8 cellular contexts compared by ENCODE assay signal in genomic region chr13:52450793-52451116, GRCh38. TPM values are rescaled to one million over a fixed set of nuclear protein-coding genes. Genes with fewer than 3 reads are reported as not detected.
DNase-seq lines count a peak whose midpoint lies in the region; ATAC-seq and TF ChIP-seq lines count a peak whose summit lies in the region.

No MANE protein-coding gene starts in this region.

- H3K27me3 ChIP-seq in CD8-positive, alpha-beta T cell (ENCODE audit: insufficient read depth, low read length), result no peaks in the 10 kb centered on the region
- H3K27me3 ChIP-seq in PC-9 (ENCODE audit: insufficient read depth, low read depth) (no peaks in the 10 kb centered on the region), ovary (no peaks in the 10 kb centered on the region)

- H3K36me3 Mint-ChIP-seq in CD8-positive, alpha-beta T cell, result peaks cover 14% of the 10 kb centered on the region
- H3K36me3 Mint-ChIP-seq in endothelial cell (ENCODE audit: low read depth, unreplicated experiment), result peaks cover 8% of the 10 kb centered on the region

- no peak for ATAC-seq in CD8-positive, alpha-beta T cell

- no peaks in the 10 kb centered on the region for H3K36me3 ChIP-seq in CD8-positive, alpha-beta T cell (ENCODE audit: insufficient read depth, low read length)
- H3K36me3 ChIP-seq in PC-9 (ENCODE audit: low read depth) (no peaks in the 10 kb centered on the region), ovary (no peaks in the 10 kb centered on the region)

- no peaks in the 10 kb centered on the region for H3K9me3 Mint-ChIP-seq in CD8-positive, alpha-beta T cell
- no peaks in the 10 kb centered on the region for H3K9me3 Mint-ChIP-seq in endothelial cell (ENCODE audit: unreplicated experiment)

- H3K4me1 Mint-ChIP-seq in CD8-positive, alpha-beta T cell (ENCODE audit: low read depth), result peaks cover 48% of the 10 kb centered on the region
- peaks cover 28% of the 10 kb centered on the region for H3K4me1 Mint-ChIP-seq in endothelial cell (ENCODE audit: unreplicated experiment)

- no peaks in the 10 kb centered on the region for H3K9me2 ChIP-seq in PC-9 (ENCODE audit: insufficient read depth)

- 0 out of 2 replicates have a peak overlapping the region, but pooled peaks have one; percentile 63 for H2AFZ ChIP-seq in PC-9

- no peak for TF ChIP-seq POLR2A in ovary (IDR thresholded peaks at IDR 0.05)

- intact Hi-C loops in CD8-positive, alpha-beta T cell (cut with DNase I, micrococcal nuclease), result loop anchor here (1.0 to 5.0 kb wide), 14 partner anchors 106 to 1000 kb away; partner anchors contain the start of genes ALG11 (in 2 of the 2), SUGT1 (in 2 of the 2), ATP7B (in 1 of the 2) and DHRS12 (in 1 of the 2)
- intact Hi-C loops in PC-9 (cut with micrococcal nuclease; ENCODE audit: unreplicated experiment) (loop anchor here (1.0 to 10.0 kb wide), 8 partner anchors 107 to 648 kb away; partner anchors contain the start of genes ALG11, ATP7B, DHRS12 and NEK5), ovary (cut with DNase I) (loop anchor here in 2 of 4 donors (5.0 to 10.0 kb wide), 4 partner anchors 106 to 998 kb away; partner anchors contain the start of gene INTS6 (in 1 of the 2))

- BruUV-seq in PC-9 (replicated peaks; lab: Mats Ljungman, UMichigan), result no TSS peak

- no peak overlapping the region for H3K27ac ChIP-seq in CD8-positive, alpha-beta T cell (ENCODE audit: low read depth, low read length)
- H3K27ac ChIP-seq in PC-9 (no peak overlapping the region), ovary (no peak overlapping the region)

- CTCF ChIA-PET in CD8-positive, alpha-beta T cell (lab: Charles Lee), result interaction anchor here (0.6 to 2.3 kb wide), 34 partner anchors 8 to 996 kb away, joined by 3 to 16 read pairs (median 4); partner anchors contain the start of genes SUGT1 and THSD1
- CTCF ChIA-PET in PC-9 (lab: Charles Lee), result interaction anchor here (0.6 to 1.8 kb wide), 7 partner anchors 12 to 443 kb away, joined by 3 to 8 read pairs (median 3); no protein-coding TSS in a partner anchor

- TF ChIP-seq EP300 in ovary (IDR thresholded peaks at IDR 0.05), result no peak

- 0 out of 2 replicates have a peak, but pooled peaks cover 3% of the 10 kb centered on the region for H4K20me1 ChIP-seq in PC-9 (ENCODE audit: insufficient read depth)

- H3K4me2 ChIP-seq in PC-9, result peak overlapping the region; percentile 84

- POLR2A ChIA-PET in CD8-positive, alpha-beta T cell (lab: Charles Lee), result interaction anchor here (0.6 to 2.3 kb wide), 4 partner anchors 23 to 166 kb away, joined by 3 to 6 read pairs (median 4); no protein-coding TSS in a partner anchor
- POLR2A ChIA-PET in PC-9 (lab: Charles Lee; ENCODE audit: unreplicated experiment), result no interaction called here

- DNase-seq in CD8-positive, alpha-beta T cell, result no peak
- no peak for DNase-seq in PC-9
- DNase-seq in endothelial cell (ENCODE audit: low spot score), result no peak
- DNase-seq in ovary, result no peak
- no peak for DNase-seq in dedifferentiated amniotic fluid mesenchymal stem cell (ENCODE audit: extremely low spot score)
- DNase-seq in NCI-H1417 (lab: John Stamatoyannopoulos, UW), result no peak
- DNase-seq in HPDE6-E6E7 (ENCODE audit: extremely low spot score), result no peak
- DNase-seq in H4 (ENCODE audit: low spot score), result no peak

- peak overlapping the region; percentile 88 for H3K27ac Mint-ChIP-seq in CD8-positive, alpha-beta T cell
- peak overlapping the region; percentile 86 for H3K27ac Mint-ChIP-seq in endothelial cell (ENCODE audit: unreplicated experiment)

- H3F3A ChIP-seq in PC-9 (ENCODE audit: insufficient read depth, low read depth), result no peaks in the 10 kb centered on the region; the same call in 1 of the 2 replicates

- no peaks in the 10 kb centered on the region for H3K9me3 ChIP-seq in CD8-positive, alpha-beta T cell (ENCODE audit: low read length)
- no peaks in the 10 kb centered on the region for H3K9me3 ChIP-seq in PC-9 (ENCODE audit: insufficient read depth, low read depth)
- no peaks in the 10 kb centered on the region for H3K9me3 ChIP-seq in ovary

- 5 to 6% (median 6%) methylated on average over 8 of the region's 8 CpGs for WGBS in ovary, 3 donors

- TF ChIP-seq CTCF in CD8-positive, alpha-beta T cell (IDR thresholded peaks at IDR 0.05), result peak; percentile 71
- TF ChIP-seq CTCF in PC-9 (conservative IDR thresholded peaks at IDR 0.05), result peak; percentile 38; the same call in 1 of the 2 replicates
- TF ChIP-seq CTCF in endothelial cell (IDR thresholded peaks at IDR 0.05; ENCODE audit: unreplicated experiment), result peak; percentile 62
- no peak for TF ChIP-seq CTCF in ovary (IDR thresholded peaks at IDR 0.05)

- H3K4me3 ChIP-seq in CD8-positive, alpha-beta T cell (ENCODE audit: low read depth, low read length), result no peak overlapping the region
- H3K4me3 ChIP-seq in PC-9 (peak overlapping the region; percentile 65; the same call in 1 of the 2 replicates), ovary (peak overlapping the region; percentile 94)

- peak overlapping the region; percentile 82 for H3K4me3 Mint-ChIP-seq in CD8-positive, alpha-beta T cell
- peak overlapping the region; percentile 88 for H3K4me3 Mint-ChIP-seq in endothelial cell (ENCODE audit: unreplicated experiment)

- H3K79me2 ChIP-seq in PC-9 (ENCODE audit: low read depth), result peaks cover 38% of the 10 kb centered on the region

- no peaks in the 10 kb centered on the region for H3K27me3 Mint-ChIP-seq in CD8-positive, alpha-beta T cell (ENCODE audit: low read depth)
- H3K27me3 Mint-ChIP-seq in endothelial cell (ENCODE audit: unreplicated experiment), result peaks cover 6% of the 10 kb centered on the region

- H3K4me1 ChIP-seq in CD8-positive, alpha-beta T cell (ENCODE audit: insufficient read depth, low read length), result peaks cover 34% of the 10 kb centered on the region
- H3K4me1 ChIP-seq in PC-9 (replicated peaks; ENCODE audit: insufficient read depth), result peaks cover 52% of the 10 kb centered on the region
- H3K4me1 ChIP-seq in ovary (ENCODE audit: insufficient read depth), result peaks cover 10% of the 10 kb centered on the region

RNA-seq across cellular contexts. Expression of gene VPS36, which starts 0.3 kb away (rescaled TPM):
- total RNA-seq in CD8-positive, alpha-beta T cell, result 10 to 100 TPM; 20.7 to 24.7 TPM
- total RNA-seq in PC-9 (2021), result 28.1 and 31.6 TPM in 2 replicates
- 51.6 TPM for total RNA-seq in endothelial cell (ENCODE audit: unreplicated experiment)
- total RNA-seq in ovary, result 10 to 100 TPM; 30.8 to 54.7 (median 34.8) TPM
- polyA plus RNA-seq in ovary, result 10 to 100 TPM; 15.0 to 29.8 TPM
- 17.9 and 26.7 TPM in 2 replicates for total RNA-seq in H4 (2014; rRNA removed; shearing (Covaris generic))

RNA-seq across cellular contexts. Expression of gene CKAP2, which starts 4.5 kb away (rescaled TPM):
- 10 to 100 TPM; 52.3 to 57.0 TPM for total RNA-seq in CD8-positive, alpha-beta T cell
- 51.4 and 91.3 TPM in 2 replicates for total RNA-seq in PC-9 (2021)
- 58.1 TPM for total RNA-seq in endothelial cell (ENCODE audit: unreplicated experiment)
- 1 to 10 TPM; 3.7 to 7.7 (median 6.1) TPM for total RNA-seq in ovary
- polyA plus RNA-seq in ovary, result 10 to 100 TPM in 1 of 2 donors, 1 to 10 TPM in 1; 3.0 to 12.6 TPM
- 27.1 and 32.0 TPM in 2 replicates for total RNA-seq in H4 (2014; rRNA removed; shearing (Covaris generic))

RNA-seq across cellular contexts. Expression of gene THSD1, which starts 44.8 kb away (rescaled TPM):
- under 1 TPM; 0.25 to 0.38 TPM for total RNA-seq in CD8-positive, alpha-beta T cell
- 0.25 and 0.33 TPM in 2 replicates for total RNA-seq in PC-9 (2021)
- total RNA-seq in endothelial cell (ENCODE audit: unreplicated experiment), result 346 TPM
- total RNA-seq in ovary, result 1 to 10 TPM; 2.1 to 5.4 (median 3.4) TPM
- 1 to 10 TPM; 4.8 to 6.4 TPM for polyA plus RNA-seq in ovary
- 1.5 and 1.6 TPM in 2 replicates for total RNA-seq in H4 (2014; rRNA removed; shearing (Covaris generic))

Comparison
In these comparisons a context has a peak if more than half of its experiments do, and no peak if none do; other contexts are left out.
1. CTCF ChIP-seq: peak in CD8-positive, alpha-beta T cell (single experiment), PC-9 (single experiment) and endothelial cell (single experiment); none in ovary (0 of 3).
2. RNA of gene THSD1, which starts 44.8 kb away (total RNA-seq): 346 TPM in endothelial cell (single experiment); 2.1 to 5.4 TPM in ovary, 1.5 to 1.6 TPM in H4, 0.25 to 0.38 TPM in CD8-positive, alpha-beta T cell and 0.25 to 0.33 TPM in PC-9; every median in the first group is over 10 times any median in the second.